ENCODE assay signal across 23 cellular contexts in genomic region chr15:85313339-85313738, GRCh38.
A peak's percentile ranks its signal among the peaks of the same experiment; 100 is the strongest.
DNase-seq lines count a peak whose midpoint lies in the region; ATAC-seq, FAIRE-seq and TF ChIP-seq lines count a peak whose summit lies in the region.
"Had no signal": no experiment of that assay in that cellular context is flagged by ENCODE, and none has a peak within 500 bp of the region (broad histone marks: within the 10 kb centered on the region; RNA-seq: fewer than 3 reads in every experiment).

No MANE protein-coding gene starts in this region.

- H3K14ac ChIP-seq in IMR-90 (replicated peaks; ENCODE audit: low read depth, low read length): peak overlapping the region; percentile 79

- H3K9me1 ChIP-seq in IMR-90 (ENCODE audit: insufficient read depth, low read length): peaks cover 23% of the 10 kb centered on the region

- peak overlapping the region; percentile 77; the same call in 2 of the 3 replicates for H2BK15ac ChIP-seq in IMR-90 (ENCODE audit: low read depth, low read length)

- peak overlapping the region in 2 of 3 donors; percentile 13 to 28 for H3K27ac Mint-ChIP-seq in CD4-positive, CD25-positive, alpha-beta regulatory T cell
- peak overlapping the region; percentile 86 for H3K27ac Mint-ChIP-seq in chondrocyte (ENCODE audit: unreplicated experiment)
- H3K27ac Mint-ChIP-seq: activated naive CD4-positive, alpha-beta T cell treated with anti-CD3 and anti-CD28 coated beads, Interleukin-2, amount 10 ng/mL, durations not matched to agents 7 days and 5 days; mesothelial cell of epicardium had no signal

- H3K79me1 ChIP-seq in IMR-90 (ENCODE audit: low read depth in 1 of 2, low read length in 2 of 2): peaks cover 0 to 17% of the 10 kb centered on the region in 2 experiments; a peak in 1 of 4 replicates

- no peak for TF ChIP-seq RAD21 in IMR-90 (IDR thresholded peaks at IDR 0.05; ENCODE audit: low read length)

- FAIRE-seq in pancreas (lab: Jason Lieb, UNC): no peak

- no peaks in the 10 kb centered on the region for H3K36me3 ChIP-seq in CD4-positive, CD25-positive, alpha-beta regulatory T cell (ENCODE audit: control insufficient read depth, insufficient read depth, low read length)
- H3K36me3 ChIP-seq in IMR-90 (ENCODE audit: control insufficient read depth, insufficient read depth, low read length): no peaks in the 10 kb centered on the region
- H3K36me3 ChIP-seq in osteoblast (ENCODE audit: insufficient read depth, low read length): no peaks in the 10 kb centered on the region
- peaks cover 46% of the 10 kb centered on the region for H3K36me3 ChIP-seq in Karpas-422 (ENCODE audit: insufficient read depth, low read length)
- no peaks in the 10 kb centered on the region for H3K36me3 ChIP-seq in pancreas
- H3K36me3 ChIP-seq: ascending aorta, heart left ventricle had no signal

- peaks cover 0 to 4% (median 0%) of the 10 kb centered on the region in 7 donors for H3K9me3 Mint-ChIP-seq in CD4-positive, CD25-positive, alpha-beta regulatory T cell
- H3K9me3 Mint-ChIP-seq in chondrocyte (ENCODE audit: low read depth): peaks cover 4% of the 10 kb centered on the region
- H3K9me3 Mint-ChIP-seq: central memory CD8-positive, alpha-beta T cell had no signal

- H4K20me1 ChIP-seq in IMR-90 (ENCODE audit: insufficient read depth, low read length) (peaks cover 3% of the 10 kb centered on the region), osteoblast (ENCODE audit: insufficient read depth, low read length) (no peaks in the 10 kb centered on the region), Karpas-422 (ENCODE audit: insufficient read depth, low read depth, low read length) (no peaks in the 10 kb centered on the region)

- POLR2A ChIA-PET in IMR-90 (lab: Charles Lee; ENCODE audit: unreplicated experiment): no interaction called here

- DNase-seq in CD4-positive, CD25-positive, alpha-beta regulatory T cell: no peak
- DNase-seq in IMR-90: peak; percentile 54
- no peak for DNase-seq in chondrocyte (ENCODE audit: low spot score)
- DNase-seq in osteoblast (ENCODE audit: insufficient read length, low spot score, missing footprints): no peak
- no peak for DNase-seq in Karpas-422
- no peak for DNase-seq in pancreas
- DNase-seq in KG1 (lab: John Stamatoyannopoulos, UW): no peak
- DNase-seq: activated CD8-positive, alpha-beta T cell treated with anti-CD3 and anti-CD28 coated beads for 36 hours; activated naive CD4-positive, alpha-beta T cell treated with anti-CD3 and anti-CD28 coated beads, Interleukin-2, amount 10 ng/mL, durations not matched to agents 7 days and 5 days; activated T-cell treated with anti-CD3 and anti-CD28 coated beads, Interleukin-2, amount 50 U/mL, for 1 hour; DMS79 treated with DMSO at 0.1 percent for 48 hours; heart left ventricle; NCI-H1092; NCI-H2081 treated with DMSO at 0.1 percent for 48 hours; NCI-H510A treated with DMSO at 0.1 percent for 48 hours; psoas muscle; stimulated activated CD4-positive, alpha-beta T cell treated with anti-CD3 and anti-CD28 coated beads, Interleukin-2, amount 100 ng/mL, for 24 hours; stimulated activated naive CD4-positive, alpha-beta T cell had no signal

- peak overlapping the region; percentile 86 for H3K4ac ChIP-seq in IMR-90 (ENCODE audit: low read depth, low read length)

- CTCF ChIA-PET in IMR-90 (lab: Yijun Ruan, JAX): interaction anchor here (1.1 to 1.6 kb wide), 5 partner anchors 14 to 104 kb away, joined by 3 to 7 read pairs (median 3); no protein-coding TSS in a partner anchor

- H3K9ac ChIP-seq in IMR-90 (ENCODE audit: low read depth, low read length): no peak overlapping the region
- no peak overlapping the region for H3K9ac ChIP-seq in Karpas-422 (ENCODE audit: low read length)

- TF ChIP-seq POLR2A in IMR-90 (IDR thresholded peaks at IDR 0.05; ENCODE audit: low read depth, low read length): no peak

- H4K5ac ChIP-seq in IMR-90 (ENCODE audit: low read depth, low read length): no peak overlapping the region

- H2AK5ac ChIP-seq in IMR-90 (ENCODE audit: low read depth, low read length): peak overlapping the region; percentile 69

- peak overlapping the region; percentile 56 for H4K91ac ChIP-seq in IMR-90 (ENCODE audit: insufficient read depth, low read depth, low read length)

- H3K9me3 ChIP-seq in CD4-positive, CD25-positive, alpha-beta regulatory T cell (ENCODE audit: control insufficient read depth in 2 of 2, low read length in 2 of 2): no peaks in the 10 kb centered on the region
- H3K9me3 ChIP-seq in IMR-90 (ENCODE audit: control insufficient read depth, insufficient read depth, low read length): no peaks in the 10 kb centered on the region
- H3K9me3 ChIP-seq in osteoblast (ENCODE audit: low read depth, low read length): no peaks in the 10 kb centered on the region
- H3K9me3 ChIP-seq in Karpas-422 (ENCODE audit: low read length): no peaks in the 10 kb centered on the region
- H3K9me3 ChIP-seq in pancreas: no peaks in the 10 kb centered on the region
- H3K9me3 ChIP-seq: ascending aorta, psoas muscle had no signal

- peak overlapping the region; percentile 83 for H2BK5ac ChIP-seq in IMR-90 (ENCODE audit: low read depth, low read length, poor library complexity, severe bottlenecking)

- H3K4me1 Mint-ChIP-seq in CD4-positive, CD25-positive, alpha-beta regulatory T cell: peaks cover 43 to 61% (median 54%) of the 10 kb centered on the region in 4 donors
- H3K4me1 Mint-ChIP-seq in chondrocyte (ENCODE audit: low read depth): peaks cover 49% of the 10 kb centered on the region

- peaks cover 44% of the 10 kb centered on the region for H3K4me1 ChIP-seq in CD4-positive, CD25-positive, alpha-beta regulatory T cell (ENCODE audit: control insufficient read depth, insufficient read depth, low read length, poor library complexity, severe bottlenecking)
- H3K4me1 ChIP-seq in IMR-90 (ENCODE audit: control insufficient read depth, insufficient read depth, low read length): peaks cover 19% of the 10 kb centered on the region
- peaks cover 33% of the 10 kb centered on the region for H3K4me1 ChIP-seq in osteoblast (ENCODE audit: insufficient read depth, low read length)
- H3K4me1 ChIP-seq in Karpas-422 (ENCODE audit: low read length): peaks cover 6% of the 10 kb centered on the region; the same call in 1 of the 2 replicates
- H3K4me1 ChIP-seq in pancreas: no peaks in the 10 kb centered on the region
- H3K4me1 ChIP-seq: ascending aorta, psoas muscle had no signal

- H3K4me2 ChIP-seq in IMR-90 (ENCODE audit: low read depth, low read length): peak overlapping the region; percentile 27; the same call in 1 of the 2 replicates
- peak overlapping the region; percentile 41 for H3K4me2 ChIP-seq in osteoblast (ENCODE audit: insufficient read depth, low read length)
- H3K4me2 ChIP-seq in Karpas-422 (ENCODE audit: low read depth, low read length, poor library complexity, severe bottlenecking): no peak overlapping the region

- H3K4me3 ChIP-seq in CD4-positive, CD25-positive, alpha-beta regulatory T cell (ENCODE audit: low read depth, low read length): no peak overlapping the region
- H3K4me3 ChIP-seq in IMR-90 (ENCODE audit: insufficient read depth, low read depth, low read length): no peak overlapping the region
- no peak overlapping the region for H3K4me3 ChIP-seq in osteoblast (ENCODE audit: insufficient read depth, low read length)
- H3K4me3 ChIP-seq in Karpas-422 (ENCODE audit: low read length): no peak overlapping the region
- H3K4me3 ChIP-seq in pancreas: no peak overlapping the region
- H3K4me3 ChIP-seq: ascending aorta, heart left ventricle, psoas muscle had no signal

- intact Hi-C loops in IMR-90 (cut with micrococcal nuclease): loop anchor here (5.0 kb wide), 1 partner anchor 169 kb away; no protein-coding TSS in a partner anchor
- intact Hi-C loops in pancreas (cut with DNase I): no loop called here

- H3K36me3 Mint-ChIP-seq in CD4-positive, CD25-positive, alpha-beta regulatory T cell: no peaks in the 10 kb centered on the region
- H3K36me3 Mint-ChIP-seq in chondrocyte (ENCODE audit: low read depth): no peaks in the 10 kb centered on the region

- BruUV-seq in IMR-90 (replicated peaks; lab: Mats Ljungman, UMichigan): no TSS peak

- H4K8ac ChIP-seq in IMR-90 (ENCODE audit: low read depth in 2 of 2, low read length in 2 of 2): peak overlapping the region; percentile 35 to 45

- no CpG with 5 or more reads among the region's 1 CpG for WGBS in IMR-90 (ENCODE audit: extremely low coverage in 2 of 2, insufficient read length in 1 of 2), 2 experiments
- 96 to 100% methylated on average over 1 of the region's 1 CpG for WGBS in pancreas, 2 donors

- no peak overlapping the region for H3K4me3 Mint-ChIP-seq in CD4-positive, CD25-positive, alpha-beta regulatory T cell
- no peak overlapping the region for H3K4me3 Mint-ChIP-seq in chondrocyte (ENCODE audit: unreplicated experiment)
- H3K4me3 Mint-ChIP-seq: activated naive CD4-positive, alpha-beta T cell treated with anti-CD3 and anti-CD28 coated beads, Interleukin-2, amount 10 ng/mL, durations not matched to agents 7 days and 5 days; central memory CD8-positive, alpha-beta T cell; mesothelial cell of epicardium had no signal

- peak overlapping the region; percentile 63; the same call in 1 of the 2 replicates for H3K18ac ChIP-seq in IMR-90 (ENCODE audit: low read depth, low read length)

- H3K27me3 ChIP-seq in CD4-positive, CD25-positive, alpha-beta regulatory T cell (ENCODE audit: control insufficient read depth, insufficient read depth, low read length): no peaks in the 10 kb centered on the region
- no peaks in the 10 kb centered on the region for H3K27me3 ChIP-seq in IMR-90 (ENCODE audit: control insufficient read depth, insufficient read depth, low read length)
- no peaks in the 10 kb centered on the region for H3K27me3 ChIP-seq in osteoblast (ENCODE audit: insufficient read depth, low read length)
- no peaks in the 10 kb centered on the region for H3K27me3 ChIP-seq in Karpas-422 (ENCODE audit: low read length)
- H3K27me3 ChIP-seq in pancreas: no peaks in the 10 kb centered on the region
- H3K27me3 ChIP-seq: ascending aorta, heart left ventricle had no signal

- peak overlapping the region; percentile 71; the same call in 1 of the 2 replicates for H3K23ac ChIP-seq in IMR-90 (ENCODE audit: low read depth, low read length)

- dilution Hi-C loops in IMR-90 (cut with HindIII; ENCODE audit: low sequenced_read_pairs, unreplicated experiment): no loop called here

- ATAC-seq in CD4-positive, CD25-positive, alpha-beta regulatory T cell (ENCODE audit: low read depth in 2 of 2): no peak
- peak; percentile 38 for ATAC-seq in IMR-90 (ENCODE audit: low read depth)
- no peak for ATAC-seq in GM19324 (IDR thresholded peaks at IDR 0.05; ENCODE audit: low FRiP score, unreplicated experiment)
- no peak for ATAC-seq in pancreas
- ATAC-seq: activated CD4-positive, CD25-positive, alpha-beta regulatory T cell treated with anti-CD3 and anti-CD28 coated beads, Interleukin-2, amount 50 U/mL, for 24 hours; activated CD8-positive, alpha-beta T cell treated with anti-CD3 and anti-CD28 coated beads for 36 hours; psoas muscle had no signal

- TF ChIP-seq CTCF in IMR-90 (conservative IDR thresholded peaks at IDR 0.05; ENCODE audit: low read depth, low read length): no peak
- no peak for TF ChIP-seq CTCF in chondrocyte (IDR thresholded peaks at IDR 0.05)
- no peak for TF ChIP-seq CTCF in osteoblast (IDR thresholded peaks at IDR 0.05; ENCODE audit: extremely low read depth, low read depth, low read length)
- no peak for TF ChIP-seq CTCF in pancreas (IDR thresholded peaks at IDR 0.05)

- peak overlapping the region; percentile 94 for H2BK120ac ChIP-seq in IMR-90 (ENCODE audit: low read depth, low read length)

- H3K79me2 ChIP-seq in osteoblast (ENCODE audit: insufficient read depth, low read length) (no peaks in the 10 kb centered on the region), Karpas-422 (ENCODE audit: low read length) (peaks cover 2% of the 10 kb centered on the region)

- no peaks in the 10 kb centered on the region for H3K27me3 Mint-ChIP-seq in CD4-positive, CD25-positive, alpha-beta regulatory T cell
- H3K27me3 Mint-ChIP-seq in chondrocyte (ENCODE audit: low read depth): no peaks in the 10 kb centered on the region
- H3K27me3 Mint-ChIP-seq: activated CD8-positive, alpha-beta T cell treated with anti-CD3 and anti-CD28 coated beads for 36 hours; central memory CD8-positive, alpha-beta T cell had no signal

- no peak overlapping the region for H3K27ac ChIP-seq in CD4-positive, CD25-positive, alpha-beta regulatory T cell (ENCODE audit: insufficient read depth, low read length, poor library complexity, severe bottlenecking)
- H3K27ac ChIP-seq in IMR-90 (ENCODE audit: insufficient read depth, low read length): peak overlapping the region; percentile 66
- H3K27ac ChIP-seq in osteoblast (ENCODE audit: low read depth, low read length): peak overlapping the region; percentile 3
- H3K27ac ChIP-seq in Karpas-422 (ENCODE audit: low read length): no peak overlapping the region
- no peak overlapping the region for H3K27ac ChIP-seq in pancreas
- H3K27ac ChIP-seq: ascending aorta, heart left ventricle, psoas muscle had no signal

- H2AFZ ChIP-seq in IMR-90 (replicated peaks; ENCODE audit: low read length, poor library complexity): no peak overlapping the region
- H2AFZ ChIP-seq in osteoblast (ENCODE audit: low read length): peak overlapping the region; percentile 64
- no peak overlapping the region for H2AFZ ChIP-seq in Karpas-422 (ENCODE audit: low read length)

- H3K9me2 ChIP-seq in Karpas-422 (replicated peaks; ENCODE audit: insufficient read depth, low read length): no peaks in the 10 kb centered on the region

- H3K56ac ChIP-seq in IMR-90 (ENCODE audit: extremely low read depth, insufficient read depth, low read length): peak overlapping the region; percentile 61; the same call in 1 of the 2 replicates

- in situ Hi-C loops in IMR-90 (cut with MboI; ENCODE audit: low sequenced_read_pairs): no loop called here

- peak overlapping the region; percentile 89 for H2BK20ac ChIP-seq in IMR-90 (ENCODE audit: low read depth, low read length)

- H2AK9ac ChIP-seq in IMR-90 (replicated peaks; ENCODE audit: low read depth, low read length, poor library complexity): no peak overlapping the region

Comparison
In these comparisons a context has a peak if more than half of its experiments do, and no peak if none do; other contexts are left out.
1. H3K27ac ChIP-seq: peak in IMR-90 (single experiment) and osteoblast (single experiment); none in CD4-positive, CD25-positive, alpha-beta regulatory T cell (single experiment), Karpas-422 (single experiment) and pancreas (0 of 4).